Comparison of ENCODE assay signal across 8 cellular contexts in genomic region chr1:94792473-94792875, GRCh38. TPM values are rescaled to one million over a fixed set of nuclear protein-coding genes. Genes with fewer than 3 reads are reported as not detected.
DNase-seq lines count a peak whose midpoint lies in the region; ATAC-seq and TF ChIP-seq lines count a peak whose summit lies in the region.

No MANE protein-coding gene starts in this region.

- H4K20me1 ChIP-seq in smooth muscle cell (ENCODE audit: low read depth): no peaks in the 10 kb centered on the region

- peak overlapping the region; percentile 92 for H3K27ac ChIP-seq in smooth muscle cell (ENCODE audit: low read depth)

- no peaks in the 10 kb centered on the region for H3K27me3 ChIP-seq in smooth muscle cell (ENCODE audit: low read depth)

- H3F3A ChIP-seq in smooth muscle cell (ENCODE audit: low read depth): peaks cover 23% of the 10 kb centered on the region

- TF ChIP-seq CTCF in fibroblast of villous mesenchyme (IDR thresholded peaks at IDR 0.05; ENCODE audit: insufficient read depth, low read depth, low read length) (peak; percentile 39), smooth muscle cell (IDR thresholded peaks at IDR 0.05; ENCODE audit: borderline replicate concordance, insufficient read depth, poor library complexity, severe bottlenecking) (peak; percentile 14)

- ATAC-seq in GM18517 (IDR thresholded peaks at IDR 0.05; ENCODE audit: unreplicated experiment) (peak; percentile 99), HG02798 (IDR thresholded peaks at IDR 0.05; ENCODE audit: poor library complexity, unreplicated experiment) (peak; percentile 99)

- H3K4me3 ChIP-seq in fibroblast of villous mesenchyme (ENCODE audit: low read depth, low read length) (no peak overlapping the region), smooth muscle cell (peak overlapping the region; percentile 35)

- H3K4me2 ChIP-seq in smooth muscle cell: peak overlapping the region; percentile 84

- DNase-seq in NOMO-1 treated with DMSO at 0.1 percent for 48 hours (lab: John Stamatoyannopoulos, UW; ENCODE audit: unreplicated experiment): peak; percentile 95
- peak; percentile 59 for DNase-seq in fibroblast of villous mesenchyme (ENCODE audit: low read depth)
- DNase-seq in smooth muscle cell (lab: John Stamatoyannopoulos, UW; ENCODE audit: unreplicated experiment): no peak
- no peak for DNase-seq in NCI-H345 treated with DMSO at 0.1 percent for 48 hours (lab: John Stamatoyannopoulos, UW; ENCODE audit: unreplicated experiment)
- DNase-seq in T-helper 2 cell treated with Interferon-gamma antibody and Interleukin-4, amounts not matched to agents 5 μg/mL and 100 μg/mL, for 36 hours (ENCODE audit: low spot score): no peak
- DNase-seq in NCI-H1436 (lab: John Stamatoyannopoulos, UW): no peak

- 35% methylated on average over 4 of the region's 4 CpGs for WGBS in smooth muscle cell (ENCODE audit: low lambda C conversion rate)

- no peaks in the 10 kb centered on the region for H3K9me3 ChIP-seq in smooth muscle cell (replicated peaks; ENCODE audit: low read depth)

- no peaks in the 10 kb centered on the region for H3K9me3 Mint-ChIP-seq in T-helper 2 cell treated with Interferon-gamma antibody and Interleukin-4, amounts not matched to agents 5 μg/mL and 100 μg/mL, for 36 hours

- no peak overlapping the region for H2AFZ ChIP-seq in smooth muscle cell (ENCODE audit: low read depth)

- peaks cover 4% of the 10 kb centered on the region for H3K4me1 Mint-ChIP-seq in T-helper 2 cell treated with Interferon-gamma antibody and Interleukin-4, amounts not matched to agents 5 μg/mL and 100 μg/mL, for 36 hours (ENCODE audit: low read depth)

- no peaks in the 10 kb centered on the region for H3K36me3 ChIP-seq in smooth muscle cell (ENCODE audit: low read depth)

- no peak overlapping the region for H3K27ac Mint-ChIP-seq in T-helper 2 cell treated with Interferon-gamma antibody and Interleukin-4, amounts not matched to agents 5 μg/mL and 100 μg/mL, for 36 hours

- no peak overlapping the region for H3K9ac ChIP-seq in smooth muscle cell (ENCODE audit: low read depth)

- peaks cover 25% of the 10 kb centered on the region for H3K4me1 ChIP-seq in smooth muscle cell (ENCODE audit: low read depth)

- H3K79me2 ChIP-seq in smooth muscle cell (ENCODE audit: low read depth): peaks cover 12% of the 10 kb centered on the region

- no peak overlapping the region for H3K4me3 Mint-ChIP-seq in T-helper 2 cell treated with Interferon-gamma antibody and Interleukin-4, amounts not matched to agents 5 μg/mL and 100 μg/mL, for 36 hours

- H3K27me3 Mint-ChIP-seq in T-helper 2 cell treated with Interferon-gamma antibody and Interleukin-4, amounts not matched to agents 5 μg/mL and 100 μg/mL, for 36 hours (ENCODE audit: low read depth): peaks cover 16% of the 10 kb centered on the region

- no peaks in the 10 kb centered on the region for H3K36me3 Mint-ChIP-seq in T-helper 2 cell treated with Interferon-gamma antibody and Interleukin-4, amounts not matched to agents 5 μg/mL and 100 μg/mL, for 36 hours (ENCODE audit: low read depth)

RNA-seq across cellular contexts. Expression of gene SLC44A3, which starts 27.7 kb away (rescaled TPM):
- 1.7 and 1.9 TPM in 2 replicates for total RNA-seq in fibroblast of villous mesenchyme
- total RNA-seq in smooth muscle cell: 3.3 and 10.0 TPM in 2 replicates
- 3.2 and 4.4 TPM in 2 replicates for polyA plus RNA-seq in smooth muscle cell

Comparison
In these comparisons a context has a peak if more than half of its experiments do, and no peak if none do; other contexts are left out.
1. DNase-seq: peak in NOMO-1 treated with DMSO at 0.1 percent for 48 hours (single experiment) and fibroblast of villous mesenchyme (single experiment); none in smooth muscle cell (single experiment), NCI-H345 treated with DMSO at 0.1 percent for 48 hours (single experiment), T-helper 2 cell treated with Interferon-gamma antibody and Interleukin-4, amounts not matched to agents 5 μg/mL and 100 μg/mL, for 36 hours (single experiment) and NCI-H1436 (single experiment).